Comparison of ENCODE assay signal across 8 cellular contexts in genomic region chrX:46916273-46916672, GRCh38.
"Had no signal": no experiment of that assay in that cellular context is flagged by ENCODE, and none has a peak within 500 bp of the region (broad histone marks: within the 10 kb centered on the region; RNA-seq: fewer than 3 reads in every experiment).

No MANE protein-coding gene starts in this region.

- H3K9ac ChIP-seq: GM23248 had no signal

- H3K4me3 Mint-ChIP-seq: HFFc6 had no signal

- FAIRE-seq: HTR-8/SVneo had no signal

- H3K4me3 ChIP-seq: GM23248, HAP-1 had no signal

- H3K27ac ChIP-seq: GM23248 had no signal

- H3K36me3 ChIP-seq: HAP-1 had no signal

- ATAC-seq: HCT116 had no signal

- H3K9me3 Mint-ChIP-seq: HFFc6 had no signal

- H3K27ac Mint-ChIP-seq: HFFc6, IgD-negative memory B cell had no signal

- H2AFZ ChIP-seq: GM23248 had no signal

- H3K9me3 ChIP-seq: HAP-1 had no signal

- DNase-seq: GM23248, GOT3, H7, HFFc6 had no signal
